In genomic region chr10:101858723-101859500, GRCh38 we compare ENCODE assay signal across 12 cellular contexts. TPM values are rescaled to one million over a fixed set of nuclear protein-coding genes. Genes with fewer than 3 reads are reported as not detected.
A peak's percentile ranks its signal among the peaks of the same experiment; 100 is the strongest.
DNase-seq lines count a peak whose midpoint lies in the region; ATAC-seq and TF ChIP-seq lines count a peak whose summit lies in the region.
"Had no signal": no experiment of that assay in that cellular context is flagged by ENCODE, and none has a peak within 500 bp of the region (broad histone marks: within the 10 kb centered on the region; RNA-seq: fewer than 3 reads in every experiment).

No MANE protein-coding gene starts in this region.

- peaks cover 12% of the 10 kb centered on the region for H3K36me3 ChIP-seq in left ventricle myocardium inferior
- no peaks in the 10 kb centered on the region for H3K36me3 ChIP-seq in CD4-positive, alpha-beta memory T cell (ENCODE audit: insufficient read depth, low read length)

- H3K27me3 ChIP-seq in left ventricle myocardium inferior (ENCODE audit: low read depth), result no peaks in the 10 kb centered on the region
- no peaks in the 10 kb centered on the region for H3K27me3 ChIP-seq in CD4-positive, alpha-beta memory T cell (ENCODE audit: insufficient read depth, low read length)
- H3K27me3 ChIP-seq: testis had no signal

- H3K27ac ChIP-seq in left ventricle myocardium inferior (replicated peaks), result peak overlapping the region; percentile 85
- no peak overlapping the region for H3K27ac ChIP-seq in CD4-positive, alpha-beta memory T cell (ENCODE audit: low read depth, low read length)
- H3K27ac ChIP-seq: testis had no signal

- CTCF ChIA-PET in CD4-positive, alpha-beta memory T cell (lab: Charles Lee; ENCODE audit: partially characterized antibody), result interaction anchor here (0.6 to 9.3 kb wide), 7 partner anchors 9 to 122 kb away, joined by 3 to 74 read pairs (median 3); partner anchors contain the start of gene KCNIP2

- intact Hi-C loops in left ventricle myocardium inferior (cut with micrococcal nuclease) (no loop called here), head of caudate nucleus (cut with DNase I) (no loop called here)
- intact Hi-C loops in CD4-positive, alpha-beta memory T cell (cut with micrococcal nuclease), result no loop called here

- H3K27me3 Mint-ChIP-seq in CD4-positive, alpha-beta memory T cell, result no peaks in the 10 kb centered on the region

- H3K36me3 Mint-ChIP-seq in CD4-positive, alpha-beta memory T cell, result peaks cover 25 to 37% of the 10 kb centered on the region in 2 donors

- H3K9me3 Mint-ChIP-seq in CD4-positive, alpha-beta memory T cell, result peaks cover 0 to 17% (median 11%) of the 10 kb centered on the region in 8 donors

- DNase-seq in left ventricle myocardium inferior (no peak), cerebellar cortex (ENCODE audit: low spot score) (no peak), head of caudate nucleus (no peak)
- DNase-seq in CD4-positive, alpha-beta memory T cell, result no peak
- DNase-seq: activated T-cell treated with anti-CD3 and anti-CD28 coated beads, Interleukin-2, amount 50 U/mL, for 48 hours; H9; NCI-H510A treated with DMSO at 0.1 percent for 48 hours; testis had no signal

- POLR2A ChIA-PET in CD4-positive, alpha-beta memory T cell (lab: Charles Lee; ENCODE audit: partially characterized antibody), result interaction anchor here (1.1 kb wide), 1 partner anchor 10 kb away, joined by 3 read pairs; no protein-coding TSS in a partner anchor

- H3K4me3 ChIP-seq in left ventricle myocardium inferior, result peak overlapping the region; percentile 26
- no peak overlapping the region for H3K4me3 ChIP-seq in CD4-positive, alpha-beta memory T cell (ENCODE audit: low read length in 2 of 2)
- H3K4me3 ChIP-seq: K562, testis had no signal

- peaks cover 13% of the 10 kb centered on the region for H3K9me3 ChIP-seq in left ventricle myocardium inferior (replicated peaks)
- no peaks in the 10 kb centered on the region for H3K9me3 ChIP-seq in CD4-positive, alpha-beta memory T cell (ENCODE audit: control insufficient read depth in 1 of 2, low read length in 2 of 2)
- H3K9me3 ChIP-seq: testis had no signal

- H3K4me3 Mint-ChIP-seq in CD4-positive, alpha-beta memory T cell, result peak overlapping the region in 1 of 8 donors; percentile 47
- H3K4me3 Mint-ChIP-seq: H9 had no signal

- peaks cover 38% of the 10 kb centered on the region for H3K4me1 ChIP-seq in left ventricle myocardium inferior
- H3K4me1 ChIP-seq in CD4-positive, alpha-beta memory T cell (ENCODE audit: insufficient read depth, low read length), result peaks cover 7% of the 10 kb centered on the region
- H3K4me1 ChIP-seq: testis had no signal

- H3K27ac Mint-ChIP-seq in CD4-positive, alpha-beta memory T cell, result peak overlapping the region in 2 of 7 donors; percentile 75 to 90

- H3K4me1 Mint-ChIP-seq in CD4-positive, alpha-beta memory T cell, result peaks cover 8 to 17% (median 9%) of the 10 kb centered on the region in 4 donors
- H3K4me1 Mint-ChIP-seq: H9 had no signal

- no peak for TF ChIP-seq CTCF in left ventricle myocardium inferior (IDR thresholded peaks at IDR 0.05; ENCODE audit: borderline replicate concordance)

- ATAC-seq in GM18519 (IDR thresholded peaks at IDR 0.05; ENCODE audit: low FRiP score, unreplicated experiment) (peak; percentile 54), GM21381 (IDR thresholded peaks at IDR 0.05; ENCODE audit: unreplicated experiment) (peak; percentile 72), HG03175 (IDR thresholded peaks at IDR 0.05; ENCODE audit: unreplicated experiment) (peak; percentile 84)
- ATAC-seq: K562 had no signal

RNA-seq across cellular contexts. Expression of gene KCNIP2, which starts 15.3 kb away (rescaled TPM):
- 29.2 TPM for total RNA-seq in left ventricle myocardium inferior
- total RNA-seq in CD4-positive, alpha-beta memory T cell, result 1 to 10 TPM; 3.4 to 4.3 TPM
- polyA plus RNA-seq in CD4-positive, alpha-beta memory T cell, result 1 to 10 TPM in 1 of 2 donors, under 1 TPM in 1; 0.79 to 1.2 TPM

RNA-seq across cellular contexts. Expression of gene OGA, which starts 40.7 kb away (rescaled TPM):
- total RNA-seq in left ventricle myocardium inferior, result 96.3 TPM
- total RNA-seq in CD4-positive, alpha-beta memory T cell, result 100 to 1,000 TPM; 307 to 325 TPM
- polyA plus RNA-seq in CD4-positive, alpha-beta memory T cell, result 10 to 100 TPM; 26.6 to 49.2 TPM
